ENCODE assay signal across 20 cellular contexts in the genomic region with DNA sequence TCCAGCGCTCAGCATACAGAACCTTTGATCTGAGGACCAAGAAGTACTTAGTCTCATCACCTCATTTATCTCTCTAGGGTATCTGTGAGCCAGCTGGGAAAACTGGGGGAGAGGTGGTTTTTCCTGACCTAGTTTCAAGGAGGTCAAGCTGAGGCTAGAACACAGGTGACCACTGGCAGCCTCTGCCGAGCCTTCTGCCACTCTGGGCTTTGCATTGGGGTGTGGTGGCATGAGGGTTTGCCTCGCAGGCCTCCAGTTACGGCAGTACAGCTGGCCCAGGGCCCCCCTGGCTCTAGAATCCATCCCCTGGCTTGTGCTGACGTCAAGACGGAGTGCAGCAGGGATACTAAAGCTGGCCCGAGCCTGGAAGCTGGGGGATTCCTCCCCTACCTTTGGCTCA. TPM values are rescaled to one million over a fixed set of nuclear protein-coding genes. Genes with fewer than 3 reads are reported as not detected.
"Had no signal": no experiment of that assay in that cellular context is flagged by ENCODE, and none has a peak within 500 bp of the region (broad histone marks: within the 10 kb centered on the region; RNA-seq: fewer than 3 reads in every experiment).

No MANE protein-coding gene starts in this region.

- H3K36me3 ChIP-seq: brain microvascular endothelial cell, lower lobe of right lung, right lobe of liver, thoracic aorta, upper lobe of right lung had no signal

- H3K4me3 ChIP-seq: coronary artery, lower lobe of right lung, right lobe of liver, thoracic aorta, upper lobe of right lung had no signal

- H3K4me3 Mint-ChIP-seq: activated CD4-positive, alpha-beta T cell treated with anti-CD3 and anti-CD28 coated beads, Interleukin-2, amount 10 ng/mL, durations not matched to agents 7 days and 5 days; activated CD8-positive, alpha-beta memory T cell treated with anti-CD3 and anti-CD28 coated beads, Interleukin-2, amount 10 ng/mL, durations not matched to agents 7 days and 5 days; activated CD8-positive, alpha-beta T cell treated with anti-CD3 and anti-CD28 coated beads for 36 hours; central memory CD8-positive, alpha-beta T cell; nephron; stimulated activated naive B cell treated with anti-CD40 and anti-IgM and Interleukin-4, amounts not matched to agents 10 μg/mL and 1 μg/mL and 100 μg/mL, for 72 hours had no signal

- H3K9me3 Mint-ChIP-seq: activated CD4-positive, alpha-beta T cell treated with anti-CD3 and anti-CD28 coated beads, Interleukin-2, amount 10 ng/mL, durations not matched to agents 7 days and 5 days; activated CD8-positive, alpha-beta T cell treated with anti-CD3 and anti-CD28 coated beads for 36 hours; activated naive CD4-positive, alpha-beta T cell treated with anti-CD3 and anti-CD28 coated beads, Interleukin-2, amount 50 U/mL, for 72 hours; central memory CD8-positive, alpha-beta T cell; nephron; stimulated activated naive B cell treated with anti-CD40 and anti-IgM and Interleukin-4, amounts not matched to agents 10 μg/mL and 1 μg/mL and 100 μg/mL, for 72 hours had no signal

- ATAC-seq: activated CD8-positive, alpha-beta memory T cell treated with anti-CD3 and anti-CD28 coated beads, Interleukin-2, amount 10 ng/mL, durations not matched to agents 7 days and 5 days; activated CD8-positive, alpha-beta T cell treated with anti-CD3 and anti-CD28 coated beads for 36 hours; activated naive CD4-positive, alpha-beta T cell treated with anti-CD3 and anti-CD28 coated beads, Interleukin-2, amount 50 U/mL, for 72 hours; lower lobe of right lung; right lobe of liver; stimulated activated naive B cell treated with anti-CD40 and anti-IgM and Interleukin-4, amounts not matched to agents 10 μg/mL and 1 μg/mL and 100 μg/mL, for 72 hours; upper lobe of right lung had no signal

- FAIRE-seq: kidney, small intestine had no signal

- H3K4me1 Mint-ChIP-seq: central memory CD8-positive, alpha-beta T cell had no signal

- H3K36me3 Mint-ChIP-seq: activated CD8-positive, alpha-beta memory T cell treated with anti-CD3 and anti-CD28 coated beads, Interleukin-2, amount 10 ng/mL, durations not matched to agents 7 days and 5 days; activated naive CD4-positive, alpha-beta T cell treated with anti-CD3 and anti-CD28 coated beads, Interleukin-2, amount 50 U/mL, for 72 hours; stimulated activated naive B cell treated with anti-CD40 and anti-IgM and Interleukin-4, amounts not matched to agents 10 μg/mL and 1 μg/mL and 100 μg/mL, for 72 hours had no signal

- H3K27me3 ChIP-seq: brain microvascular endothelial cell, right lobe of liver, upper lobe of right lung had no signal

- H3K27ac ChIP-seq: brain microvascular endothelial cell, coronary artery, lower lobe of right lung, right lobe of liver, thoracic aorta, upper lobe of right lung, VCaP had no signal

- DNase-seq: activated CD4-positive, alpha-beta T cell treated with anti-CD3 and anti-CD28 coated beads, Interleukin-2, amount 10 ng/mL, durations not matched to agents 7 days and 5 days; activated CD4-positive, CD25-positive, alpha-beta regulatory T cell treated with anti-CD3 and anti-CD28 coated beads, Interleukin-2, amount 50 U/mL, for 72 hours; activated CD8-positive, alpha-beta memory T cell treated with anti-CD3 and anti-CD28 coated beads, Interleukin-2, amount 10 ng/mL, durations not matched to agents 7 days and 5 days; activated CD8-positive, alpha-beta T cell treated with anti-CD3 and anti-CD28 coated beads for 36 hours; activated T-cell treated with anti-CD3 and anti-CD28 coated beads for 4 hours; aorta; brain microvascular endothelial cell; kidney; lower lobe of right lung; right lobe of liver; small intestine; stimulated activated CD4-positive, alpha-beta T cell treated with anti-CD3 and anti-CD28 coated beads, Interleukin-15, amount 100 ng/mL, for 24 hours; stimulated activated naive B cell treated with anti-CD40 and anti-IgM and Interleukin-4, amounts not matched to agents 10 μg/mL and 1 μg/mL and 100 μg/mL, for 72 hours; upper lobe of right lung had no signal

- H3K4me1 ChIP-seq: right lobe of liver, upper lobe of right lung had no signal

- H3K9me3 ChIP-seq: lower lobe of right lung, right lobe of liver, thoracic aorta, upper lobe of right lung had no signal

- H3K27ac Mint-ChIP-seq: activated CD4-positive, alpha-beta T cell treated with anti-CD3 and anti-CD28 coated beads, Interleukin-2, amount 10 ng/mL, durations not matched to agents 7 days and 5 days; activated CD8-positive, alpha-beta memory T cell treated with anti-CD3 and anti-CD28 coated beads, Interleukin-2, amount 10 ng/mL, durations not matched to agents 7 days and 5 days; activated CD8-positive, alpha-beta T cell treated with anti-CD3 and anti-CD28 coated beads for 36 hours; activated naive CD4-positive, alpha-beta T cell treated with anti-CD3 and anti-CD28 coated beads, Interleukin-2, amount 50 U/mL, for 72 hours; stimulated activated naive B cell treated with anti-CD40 and anti-IgM and Interleukin-4, amounts not matched to agents 10 μg/mL and 1 μg/mL and 100 μg/mL, for 72 hours had no signal

RNA-seq across cellular contexts. Expression of a gene that starts 45.2 kb away (rescaled TPM):
- total RNA-seq: activated CD8-positive, alpha-beta T cell treated with anti-CD3 and anti-CD28 coated beads for 36 hours; activated naive CD4-positive, alpha-beta T cell treated with anti-CD3 and anti-CD28 coated beads, Interleukin-2, amount 50 U/mL, for 72 hours had no signal
